Comparison of ENCODE assay signal across 8 cellular contexts in genomic region chr7:153514006-153514405, GRCh38.
"Had no signal": no experiment of that assay in that cellular context is flagged by ENCODE, and none has a peak within 500 bp of the region (broad histone marks: within the 10 kb centered on the region; RNA-seq: fewer than 3 reads in every experiment).

No MANE protein-coding gene starts in this region.

- H3K4me3 ChIP-seq: GM23248, HAP-1, K562 had no signal

- H3K4me1 ChIP-seq: HAP-1 had no signal

- H3K36me3 ChIP-seq: HAP-1 had no signal

- H3K9me3 ChIP-seq: HAP-1 had no signal

- H3K9ac ChIP-seq: GM23248 had no signal

- H3K27ac ChIP-seq: GM23248, HL-60 had no signal

- FAIRE-seq: K562 had no signal

- DNase-seq: GM23248, GOT3, H7, IMR-90, KG1 had no signal
